ENCODE assay signal across 5 cellular contexts in the genomic region with DNA sequence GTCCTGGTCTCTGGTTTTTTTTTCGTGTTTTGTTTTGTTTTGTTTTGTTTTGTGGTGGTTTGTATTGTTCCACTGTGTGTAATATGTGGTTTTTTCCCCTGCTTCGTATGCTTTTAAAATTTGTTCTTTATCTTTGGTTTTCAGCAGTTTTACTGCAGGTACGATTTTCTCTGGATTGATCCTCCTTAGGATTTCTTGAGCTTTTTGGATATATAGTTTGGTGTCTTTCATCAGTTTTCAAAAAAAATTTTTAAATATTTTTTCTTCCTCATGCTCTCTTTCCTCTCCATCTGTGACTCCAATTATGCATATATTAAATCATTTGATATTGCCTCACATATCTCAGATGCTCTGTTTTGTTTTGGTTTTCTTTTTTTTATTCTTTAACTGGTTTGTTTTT.
"Had no signal": no experiment of that assay in that cellular context is flagged by ENCODE, and none has a peak within 500 bp of the region (broad histone marks: within the 10 kb centered on the region; RNA-seq: fewer than 3 reads in every experiment).

No MANE protein-coding gene starts in this region.

- H2AFZ ChIP-seq: GM23338 had no signal

- H3K4me3 Mint-ChIP-seq: GM23338, H9, HFFc6 had no signal

- H3K4me2 ChIP-seq: GM23338 had no signal

- DNase-seq: H9, HCEC 1CT, HFFc6, IMR-90 had no signal

- H3K27ac Mint-ChIP-seq: GM23338, H9, HFFc6 had no signal

- H3K9me3 Mint-ChIP-seq: GM23338 had no signal

- H3K4me1 Mint-ChIP-seq: H9 had no signal

- ATAC-seq: GM23338 had no signal

- H3K4me3 ChIP-seq: GM23338 had no signal
